Comparison of ENCODE assay signal across 8 cellular contexts in the genomic region with DNA sequence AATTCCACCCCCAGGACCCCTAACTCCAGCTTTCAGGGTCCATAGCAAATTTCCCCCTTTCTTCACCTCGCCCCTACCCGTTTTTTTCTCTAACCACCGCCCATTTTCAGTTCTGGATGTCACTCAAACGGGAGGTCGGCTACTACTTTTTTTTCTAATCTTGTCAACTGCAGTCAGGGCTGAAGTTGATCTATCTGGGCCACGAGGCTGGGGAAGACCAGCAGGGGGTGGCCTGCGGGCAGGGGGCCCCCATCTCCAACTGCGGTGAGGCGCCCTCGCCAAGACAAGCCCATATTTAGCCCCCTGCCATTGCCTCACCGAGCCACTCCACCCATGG. TPM values are rescaled to one million over a fixed set of nuclear protein-coding genes. Genes with fewer than 3 reads are reported as not detected.
DNase-seq lines count a peak whose midpoint lies in the region; ATAC-seq and TF ChIP-seq lines count a peak whose summit lies in the region.

No MANE protein-coding gene starts in this region.

- intact Hi-C loops in CD4-positive, alpha-beta memory T cell (cut with micrococcal nuclease) = no loop called here
- intact Hi-C loops in body of pancreas (cut with DNase I) = loop anchor here (10.0 kb wide), 1 partner anchor 327 kb away; no protein-coding TSS in a partner anchor

- WGBS in body of pancreas, 2 donors = 2% methylated on average over 11 of the region's 11 CpGs

- peaks cover 6 to 16% (median 12%) of the 10 kb centered on the region in 4 donors for H3K4me1 Mint-ChIP-seq in CD4-positive, alpha-beta memory T cell
- H3K4me1 Mint-ChIP-seq in mesothelial cell of epicardium = peaks cover 55% of the 10 kb centered on the region

- H3K27me3 Mint-ChIP-seq in CD4-positive, alpha-beta memory T cell = peaks cover 25 to 30% of the 10 kb centered on the region in 2 donors
- H3K27me3 Mint-ChIP-seq in mesothelial cell of epicardium (ENCODE audit: low read depth) = peaks cover 3% of the 10 kb centered on the region

- peaks cover 13% of the 10 kb centered on the region for H3K27me3 ChIP-seq in CD4-positive, alpha-beta memory T cell (ENCODE audit: insufficient read depth, low read length)
- peaks cover 0 to 5% of the 10 kb centered on the region in 2 donors for H3K27me3 ChIP-seq in body of pancreas

- peak overlapping the region; percentile 46 to 86 (median 68) for H3K4me3 Mint-ChIP-seq in CD4-positive, alpha-beta memory T cell
- H3K4me3 Mint-ChIP-seq in mesothelial cell of epicardium = peak overlapping the region; percentile 81

- no peaks in the 10 kb centered on the region for H3K9me3 ChIP-seq in CD4-positive, alpha-beta memory T cell (ENCODE audit: control insufficient read depth in 1 of 2, low read length in 2 of 2)
- no peaks in the 10 kb centered on the region for H3K9me3 ChIP-seq in body of pancreas

- POLR2A ChIA-PET in CD4-positive, alpha-beta memory T cell (lab: Charles Lee; ENCODE audit: partially characterized antibody) = no interaction called here

- no peak overlapping the region for H3K27ac Mint-ChIP-seq in CD4-positive, alpha-beta memory T cell
- H3K27ac Mint-ChIP-seq in mesothelial cell of epicardium = peak overlapping the region; percentile 16

- H3K4me3 ChIP-seq in CD4-positive, alpha-beta memory T cell (ENCODE audit: low read length in 2 of 2) = peak overlapping the region in 1 of 2 donors; percentile 30
- H3K4me3 ChIP-seq in body of pancreas = peak overlapping the region; percentile 16 to 80

- no peaks in the 10 kb centered on the region for H3K36me3 ChIP-seq in CD4-positive, alpha-beta memory T cell (ENCODE audit: insufficient read depth, low read length)
- no peaks in the 10 kb centered on the region for H3K36me3 ChIP-seq in body of pancreas (replicated peaks in 1 of 2; ENCODE audit: insufficient read depth in 1 of 2, low read depth in 2 of 2)

- CTCF ChIA-PET in CD4-positive, alpha-beta memory T cell (lab: Charles Lee; ENCODE audit: partially characterized antibody) = interaction anchor here (2.6 kb wide), 1 partner anchor 10 kb away, joined by 10 read pairs; no protein-coding TSS in a partner anchor

- no peak for TF ChIP-seq CTCF in body of pancreas (IDR thresholded peaks at IDR 0.05)
- TF ChIP-seq CTCF in mesothelial cell of epicardium (IDR thresholded peaks at IDR 0.05; ENCODE audit: unreplicated experiment) = no peak

- no peaks in the 10 kb centered on the region for H3K9me3 Mint-ChIP-seq in CD4-positive, alpha-beta memory T cell
- no peaks in the 10 kb centered on the region for H3K9me3 Mint-ChIP-seq in mesothelial cell of epicardium

- ATAC-seq in GM19452 (IDR thresholded peaks at IDR 0.05; ENCODE audit: unreplicated experiment) = peak; percentile 21
- peak; percentile 22 for ATAC-seq in HG03457 (IDR thresholded peaks at IDR 0.05; ENCODE audit: unreplicated experiment)
- no peak for ATAC-seq in body of pancreas
- no peak for ATAC-seq in esophagus mucosa

- no peak for TF ChIP-seq POLR2A in body of pancreas (IDR thresholded peaks at IDR 0.05)

- DNase-seq in CD4-positive, alpha-beta memory T cell = no peak
- DNase-seq in body of pancreas = no peak
- no peak for DNase-seq in mesothelial cell of epicardium (ENCODE audit: low spot score in 2 of 2, unreplicated experiment in 2 of 2)
- no peak for DNase-seq in NCI-H2227 treated with DMSO at 0.1 percent for 48 hours (lab: John Stamatoyannopoulos, UW)
- DNase-seq in mucosa of gallbladder (ENCODE audit: low spot score) = no peak

- no peaks in the 10 kb centered on the region for H3K36me3 Mint-ChIP-seq in CD4-positive, alpha-beta memory T cell
- H3K36me3 Mint-ChIP-seq in mesothelial cell of epicardium = no peaks in the 10 kb centered on the region

- H3K4me1 ChIP-seq in CD4-positive, alpha-beta memory T cell (ENCODE audit: insufficient read depth, low read length) = peaks cover 7% of the 10 kb centered on the region
- peaks cover 11% of the 10 kb centered on the region for H3K4me1 ChIP-seq in body of pancreas

- H3K27ac ChIP-seq in CD4-positive, alpha-beta memory T cell (ENCODE audit: low read depth, low read length) = no peak overlapping the region
- peak overlapping the region in 2 of 4 donors; percentile 51 to 71 for H3K27ac ChIP-seq in body of pancreas

RNA-seq across cellular contexts. Expression of gene LHFPL6, which starts 0.7 kb away (rescaled TPM):
- not detected for total RNA-seq in CD4-positive, alpha-beta memory T cell
- polyA plus RNA-seq in CD4-positive, alpha-beta memory T cell = under 1 TPM in 1 of 2 donors, not detected in 1; 0.16 TPM
- 10 to 100 TPM; 18.4 to 30.7 TPM for total RNA-seq in body of pancreas
- total RNA-seq in mesothelial cell of epicardium = 18.2 to 20.2 TPM (median 19.0 TPM) in 3 replicates
- total RNA-seq in esophagus mucosa = 3.3 TPM
- total RNA-seq in mucosa of gallbladder = 30.2 TPM

RNA-seq across cellular contexts. Expression of gene COG6, which starts 53.2 kb away (rescaled TPM):
- 10 to 100 TPM; 37.2 to 44.5 TPM for total RNA-seq in CD4-positive, alpha-beta memory T cell
- 10 to 100 TPM; 12.2 to 18.1 TPM for polyA plus RNA-seq in CD4-positive, alpha-beta memory T cell
- 10 to 100 TPM; 13.5 to 17.9 TPM for total RNA-seq in body of pancreas
- total RNA-seq in mesothelial cell of epicardium = 47.8 to 54.4 TPM (median 49.4 TPM) in 3 replicates
- 21.8 TPM for total RNA-seq in esophagus mucosa
- total RNA-seq in mucosa of gallbladder = 46.3 TPM

Comparison
In these comparisons a context has a peak if more than half of its experiments do, and no peak if none do; other contexts are left out.
1. ATAC-seq: peak in GM19452 (single experiment) and HG03457 (single experiment); none in body of pancreas (single experiment) and esophagus mucosa (single experiment).